ENCODE assay signal across 1 cellular context in the genomic region with DNA sequence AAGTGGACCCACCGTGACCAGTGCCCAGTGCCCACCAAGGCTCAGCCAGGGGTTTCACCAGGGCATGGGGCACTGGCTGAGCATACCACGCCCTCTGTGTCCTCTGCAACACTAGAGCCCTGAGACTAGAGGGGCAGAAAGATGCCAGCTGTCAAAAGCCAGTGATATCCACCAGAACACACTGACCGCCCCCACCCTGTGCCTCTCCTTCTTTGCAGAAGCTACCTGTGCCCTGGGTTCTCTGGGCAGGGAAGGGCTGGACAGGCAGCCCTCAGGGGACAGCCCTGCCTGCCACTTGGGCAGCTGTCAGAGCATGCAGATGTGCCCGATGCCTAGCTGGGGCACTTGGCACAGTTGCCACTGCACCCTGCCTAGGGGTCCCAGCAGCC.
TF ChIP-seq lines count a peak whose summit lies in the region.

No MANE protein-coding gene starts in this region.

TF ChIP-seq in HEK293, 187 proteins besides CTCF, POLR2A, EP300 and RAD21 (continued from another document):
- TF ChIP-seq, protein P1, sequence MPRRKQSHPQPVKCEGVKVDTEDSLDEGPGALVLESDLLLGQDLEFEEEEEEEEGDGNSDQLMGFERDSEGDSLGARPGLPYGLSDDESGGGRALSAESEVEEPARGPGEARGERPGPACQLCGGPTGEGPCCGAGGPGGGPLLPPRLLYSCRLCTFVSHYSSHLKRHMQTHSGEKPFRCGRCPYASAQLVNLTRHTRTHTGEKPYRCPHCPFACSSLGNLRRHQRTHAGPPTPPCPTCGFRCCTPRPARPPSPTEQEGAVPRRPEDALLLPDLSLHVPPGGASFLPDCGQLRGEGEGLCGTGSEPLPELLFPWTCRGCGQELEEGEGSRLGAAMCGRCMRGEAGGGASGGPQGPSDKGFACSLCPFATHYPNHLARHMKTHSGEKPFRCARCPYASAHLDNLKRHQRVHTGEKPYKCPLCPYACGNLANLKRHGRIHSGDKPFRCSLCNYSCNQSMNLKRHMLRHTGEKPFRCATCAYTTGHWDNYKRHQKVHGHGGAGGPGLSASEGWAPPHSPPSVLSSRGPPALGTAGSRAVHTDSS (tag by site-specific recombination; IDR thresholded peaks at IDR 0.05) = no peak
